Comparison of ENCODE assay signal across 1 cellular context in genomic region chr10:45358961-45359360, GRCh38.
TF ChIP-seq lines count a peak whose summit lies in the region.

No MANE protein-coding gene starts in this region.

TF ChIP-seq in H1, 55 proteins besides CTCF, POLR2A, EP300 and RAD21:
- TF ChIP-seq ASH2L (IDR thresholded peaks at IDR 0.05; ENCODE audit: low read length), result peak; percentile 81
- TF ChIP-seq YY1 (IDR thresholded peaks at IDR 0.05; ENCODE audit: low read depth, low read length), result peak; percentile 83
- TF ChIP-seq TCF12 (IDR thresholded peaks at IDR 0.05; ENCODE audit: low read depth, low read length), result 0 out of 2 replicates have a peak, but pooled peaks have one; percentile 47
- peak; percentile 35; the same call in 1 of the 2 replicates for TF ChIP-seq RBBP5 (IDR thresholded peaks at IDR 0.05; ENCODE audit: borderline replicate concordance, low read depth, low read length)
